In genomic region chr2:240440251-240440650, GRCh38 we compare ENCODE assay signal across 13 cellular contexts. TPM values are rescaled to one million over a fixed set of nuclear protein-coding genes. Genes with fewer than 3 reads are reported as not detected.
DNase-seq lines count a peak whose midpoint lies in the region; ATAC-seq and TF ChIP-seq lines count a peak whose summit lies in the region.
"Had no signal": no experiment of that assay in that cellular context is flagged by ENCODE, and none has a peak within 500 bp of the region (broad histone marks: within the 10 kb centered on the region; RNA-seq: fewer than 3 reads in every experiment).

No MANE protein-coding gene starts in this region.

- peak overlapping the region; percentile 31 for H2BK120ac ChIP-seq in neuronal stem cell (ENCODE audit: low read depth, low read length)

- H3K23ac ChIP-seq in neuronal stem cell (ENCODE audit: low read depth, low read length, poor library complexity) = no peak overlapping the region

- no peak overlapping the region for H3K14ac ChIP-seq in neuronal stem cell (ENCODE audit: low read length)

- H2AFZ ChIP-seq in neuronal stem cell (ENCODE audit: low read length) = no peak overlapping the region

- H3K36me3 ChIP-seq in neuronal stem cell (replicated peaks in 1 of 2; ENCODE audit: control insufficient read depth in 2 of 2, insufficient read depth in 2 of 2, low read length in 2 of 2) (peaks cover 18 to 24% of the 10 kb centered on the region in 2 donors), spleen (no peaks in the 10 kb centered on the region), breast epithelium (no peaks in the 10 kb centered on the region)
- H3K36me3 ChIP-seq: BE2C had no signal

- no peak overlapping the region for H3K4me3 ChIP-seq in neuronal stem cell (ENCODE audit: low read length in 2 of 2)
- no peak overlapping the region for H3K4me3 ChIP-seq in spleen
- H3K4me3 ChIP-seq in breast epithelium = no peak overlapping the region

- peak overlapping the region; percentile 100 for H3K27ac ChIP-seq in RWPE1
- H3K27ac ChIP-seq in neuronal stem cell (replicated peaks; ENCODE audit: low read length) = no peak overlapping the region
- no peak overlapping the region for H3K27ac ChIP-seq in spleen
- no peak overlapping the region for H3K27ac ChIP-seq in breast epithelium
- H3K27ac ChIP-seq: C4-2B had no signal

- H2BK5ac ChIP-seq in neuronal stem cell (ENCODE audit: low read length) = no peak overlapping the region

- H3K4me1 ChIP-seq in neuronal stem cell (ENCODE audit: control insufficient read depth in 2 of 2, insufficient read depth in 1 of 2, low read depth in 1 of 2, low read length in 2 of 2) = peaks cover 15 to 21% of the 10 kb centered on the region in 2 donors
- peaks cover 0 to 33% (median 23%) of the 10 kb centered on the region in 6 donors for H3K4me1 ChIP-seq in spleen
- peaks cover 13 to 16% of the 10 kb centered on the region in 2 donors for H3K4me1 ChIP-seq in breast epithelium
- H3K4me1 ChIP-seq: BE2C had no signal

- no peak overlapping the region for H2BK15ac ChIP-seq in neuronal stem cell (ENCODE audit: low read length)

- H4K8ac ChIP-seq in neuronal stem cell (ENCODE audit: low read depth, low read length) = no peak overlapping the region

- H3K27me3 ChIP-seq in neuronal stem cell (ENCODE audit: control insufficient read depth in 3 of 3, insufficient read depth in 3 of 3, low read depth in 1 of 3, low read length in 3 of 3) = peaks cover 0 to 6% (median 0%) of the 10 kb centered on the region in 3 experiments
- H3K27me3 ChIP-seq in spleen (replicated peaks in 1 of 7) = peaks cover 0 to 43% (median 28%) of the 10 kb centered on the region in 7 donors
- H3K27me3 ChIP-seq in breast epithelium = no peaks in the 10 kb centered on the region

- TF ChIP-seq POLR2A in spleen (IDR thresholded peaks at IDR 0.05) (no peak), breast epithelium (IDR thresholded peaks at IDR 0.05) (no peak)

- no peak for TF ChIP-seq CTCF in GM20000 (IDR thresholded peaks at IDR 0.05; ENCODE audit: extremely low read depth, missing control alignments)
- no peak for TF ChIP-seq CTCF in RWPE1 (conservative IDR thresholded peaks at IDR 0.05; ENCODE audit: low read depth)
- TF ChIP-seq CTCF in spleen (IDR thresholded peaks at IDR 0.05 in 8 of 11, conservative IDR thresholded peaks at IDR 0.05 in 3 of 11) = no peak
- no peak for TF ChIP-seq CTCF in breast epithelium (IDR thresholded peaks at IDR 0.05)

- H3K79me1 ChIP-seq in neuronal stem cell (ENCODE audit: low read depth, low read length) = peaks cover 54% of the 10 kb centered on the region

- POLR2A ChIA-PET in RWPE1 (lab: Yijun Ruan, JAX; ENCODE audit: low non-redundant PET) = interaction anchor here (0.6 kb wide), 1 partner anchor 18 kb away, joined by 3 read pairs; no protein-coding TSS in a partner anchor

- no peak overlapping the region for H3K18ac ChIP-seq in neuronal stem cell (ENCODE audit: low read length)

- CTCF ChIA-PET in RWPE1 (lab: Yijun Ruan, JAX) = interaction anchor here (0.5 to 2.1 kb wide), 2 partner anchors 125 to 208 kb away, joined by 10 to 17 read pairs; no protein-coding TSS in a partner anchor

- ATAC-seq in HG02852 (IDR thresholded peaks at IDR 0.05; ENCODE audit: unreplicated experiment) = no peak

- H3K9me3 ChIP-seq in neuronal stem cell (replicated peaks in 1 of 2; ENCODE audit: control insufficient read depth in 2 of 2, insufficient read depth in 1 of 2, low read depth in 1 of 2, low read length in 2 of 2) (peaks cover 0 to 2% of the 10 kb centered on the region in 2 donors), spleen (no peaks in the 10 kb centered on the region), breast epithelium (no peaks in the 10 kb centered on the region)
- H3K9me3 ChIP-seq: Caco-2 had no signal

- no peak overlapping the region for H3K9ac ChIP-seq in neuronal stem cell (ENCODE audit: low read depth, low read length, poor library complexity)

- H2BK12ac ChIP-seq in neuronal stem cell (ENCODE audit: low read length) = no peak overlapping the region

- H3K4ac ChIP-seq in neuronal stem cell (ENCODE audit: low read length) = no peak overlapping the region

- DNase-seq in GM20000 (ENCODE audit: low spot score) (peak; percentile 22), RWPE1 (ENCODE audit: low spot score) (no peak), neuronal stem cell (ENCODE audit: low spot score) (no peak), spleen (peak; percentile 30), breast epithelium (ENCODE audit: low spot score in 2 of 2) (no peak)
- DNase-seq: ACHN; Caco-2; CD4-positive, alpha-beta T cell; GDM1; H9 had no signal

- intact Hi-C loops in spleen (cut with DNase I; ENCODE audit: low total_unique reads) = no loop called here
- intact Hi-C loops in breast epithelium (cut with DNase I; ENCODE audit: low total_unique reads) = no loop called here

- H3K4me2 ChIP-seq in neuronal stem cell (ENCODE audit: insufficient read depth, low read length, poor library complexity, severe bottlenecking) = no peak overlapping the region

- peak overlapping the region; percentile 43 for H2AK5ac ChIP-seq in neuronal stem cell (ENCODE audit: low read depth, low read length)

- no peak overlapping the region for H4K91ac ChIP-seq in neuronal stem cell (ENCODE audit: low read depth, low read length, poor library complexity)

- WGBS in neuronal stem cell (ENCODE audit: extremely low coverage in 2 of 2, insufficient read length in 2 of 2, insufficient replicate concordance in 1 of 2), 2 donors = no CpG with 5 or more reads among the region's 12 CpGs
- 88 to 95% (median 92%) methylated on average over 10 to 11 of the region's 12 CpGs for WGBS in spleen, 5 donors

RNA-seq across cellular contexts. Expression of gene GPC1, which starts 4.8 kb away (rescaled TPM):
- polyA plus RNA-seq in neuronal stem cell (2013, experiment 1 of 2) = 78.0 TPM
- polyA plus RNA-seq in neuronal stem cell (2013, experiment 2 of 2) = 77.4 TPM
- 10 to 100 TPM in 5 of 7 donors, 1 to 10 TPM in 2; 7.9 to 25.0 (median 18.6) TPM for total RNA-seq in spleen
- polyA plus RNA-seq in spleen = 10 to 100 TPM in 1 of 3 donors, 1 to 10 TPM in 2; 4.1 to 12.4 (median 9.1) TPM
- 10 to 100 TPM; 13.8 to 56.3 (median 21.0) TPM for total RNA-seq in breast epithelium

Comparison
In these comparisons a context has a peak if more than half of its experiments do, and no peak if none do; other contexts are left out.
1. DNase-seq: peak in GM20000 (single experiment) and spleen (single experiment); none in RWPE1 (single experiment), neuronal stem cell (single experiment) and breast epithelium (0 of 2).